Comparison of ENCODE assay signal across 22 cellular contexts in the genomic region with DNA sequence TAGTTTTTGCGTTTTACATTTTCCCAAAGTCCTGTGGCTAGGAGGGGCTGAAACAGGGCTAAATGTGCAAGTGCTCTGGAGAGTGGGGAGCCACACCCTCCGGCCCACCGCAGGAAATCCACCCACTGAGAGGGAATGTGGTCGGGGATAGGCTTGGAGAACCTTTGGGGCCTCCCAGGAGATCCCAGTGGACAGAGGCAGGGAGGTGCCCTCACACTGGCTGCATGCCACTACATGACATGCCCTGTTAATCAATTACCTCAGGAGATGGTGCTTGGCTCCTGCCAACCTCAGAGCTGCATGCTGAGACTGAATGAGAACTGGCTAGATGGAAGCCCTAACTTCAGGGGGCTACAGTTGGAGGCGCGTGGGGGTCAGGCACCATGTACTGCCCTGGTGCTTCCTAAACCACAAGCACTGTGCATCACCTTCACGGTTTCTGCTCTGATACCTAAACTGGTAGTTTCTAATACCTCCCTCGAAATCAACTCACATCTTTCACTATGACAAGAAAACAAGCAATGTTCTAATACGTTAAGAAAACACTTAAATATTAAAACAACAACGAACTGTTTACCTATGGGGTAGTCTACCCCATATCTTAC.
DNase-seq lines count a peak whose midpoint lies in the region; ATAC-seq, FAIRE-seq and TF ChIP-seq lines count a peak whose summit lies in the region.
"Had no signal": no experiment of that assay in that cellular context is flagged by ENCODE, and none has a peak within 500 bp of the region (broad histone marks: within the 10 kb centered on the region; RNA-seq: fewer than 3 reads in every experiment).

No MANE protein-coding gene starts in this region.

- DNase-seq in activated CD4-positive, alpha-beta T cell treated with anti-CD3 and anti-CD28 coated beads, Interleukin-2, amount 10 ng/mL, durations not matched to agents 24 days and 14 days: peak; percentile 24
- no peak for DNase-seq in activated CD4-positive, alpha-beta T cell treated with anti-CD3 and anti-CD28 coated beads for 1 hour
- DNase-seq in body of pancreas: peak; percentile 18 to 47 (median 30)
- peak; percentile 13 to 63 for DNase-seq in lower leg skin (ENCODE audit: low spot score in 2 of 2)
- peak; percentile 82 for DNase-seq in small intestine
- DNase-seq in NCI-H748 (lab: John Stamatoyannopoulos, UW; ENCODE audit: unreplicated experiment): no peak
- no peak for DNase-seq in amygdala (lab: John Stamatoyannopoulos, UW)
- DNase-seq: activated B cell treated with CpG ODN at 0.5 μM for 24 hours; caudate nucleus; DMS 273 treated with DMSO at 0.1 percent for 48 hours; effector CD4-positive, alpha-beta T cell; GOT3; Karpas-422; NCI-H1105; NCI-H524; nephron progenitor cell; stimulated activated CD4-positive, alpha-beta T cell treated with anti-CD3 and anti-CD28 coated beads, Interleukin-15, amount 100 ng/mL, for 24 hours; thyroid gland had no signal

- no peak for FAIRE-seq in small intestine (lab: Jason Lieb, UNC)
- FAIRE-seq: G401.6 had no signal

- TF ChIP-seq CTCF in body of pancreas (IDR thresholded peaks at IDR 0.05): no peak
- no peak for TF ChIP-seq CTCF in lower leg skin (IDR thresholded peaks at IDR 0.05)

- H3K27ac Mint-ChIP-seq in activated CD4-positive, alpha-beta T cell treated with anti-CD3 and anti-CD28 coated beads, Interleukin-2, amount 10 ng/mL, durations not matched to agents 24 days and 14 days: no peak overlapping the region
- H3K27ac Mint-ChIP-seq: activated B cell treated with CpG ODN at 0.5 μM for 24 hours; activated T-helper 2 cell treated with anti-CD3 and anti-CD28 coated beads, Interferon-gamma antibody, Interleukin-2, Interleukin-4, amounts not matched to agents 10 μg/mL and 5 μg/mL and 100 μg/mL, durations not matched to agents 14 hours and 24 hours and 36 hours; stimulated activated effector memory CD8-positive, alpha-beta T cell treated with anti-CD3 and anti-CD28 coated beads, Interleukin-12 subunit alpha, Interleukin-12 subunit beta, amount 100 ng/mL, for 72 hours had no signal

- WGBS in body of pancreas, 2 donors: 49 to 51% methylated on average over 10 of the region's 10 CpGs
- 63 to 74% methylated on average over 10 of the region's 10 CpGs for WGBS in lower leg skin, 2 donors
- 24 to 70% (median 46%) methylated on average over 10 of the region's 10 CpGs for WGBS in small intestine, 3 donors

- no peaks in the 10 kb centered on the region for H3K9me3 Mint-ChIP-seq in activated CD4-positive, alpha-beta T cell treated with anti-CD3 and anti-CD28 coated beads, Interleukin-2, amount 10 ng/mL, durations not matched to agents 24 days and 14 days
- H3K9me3 Mint-ChIP-seq: activated T-helper 2 cell treated with anti-CD3 and anti-CD28 coated beads, Interferon-gamma antibody, Interleukin-2, Interleukin-4, amounts not matched to agents 10 μg/mL and 5 μg/mL and 100 μg/mL, durations not matched to agents 14 hours and 24 hours and 36 hours; stimulated activated effector memory CD8-positive, alpha-beta T cell treated with anti-CD3 and anti-CD28 coated beads, Interleukin-12 subunit alpha, Interleukin-12 subunit beta, amount 100 ng/mL, for 72 hours had no signal

- intact Hi-C loops in activated CD4-positive, alpha-beta T cell treated with anti-CD3 and anti-CD28 coated beads, Interleukin-2, amount 10 ng/mL, durations not matched to agents 24 days and 14 days (cut with micrococcal nuclease): no loop called here
- intact Hi-C loops in body of pancreas (cut with DNase I) (no loop called here), lower leg skin (cut with DNase I; ENCODE audit: low total_unique reads) (no loop called here)

- H3K27ac ChIP-seq in body of pancreas (no peak overlapping the region), small intestine (ENCODE audit: low read depth in 1 of 2, low read length in 1 of 2) (no peak overlapping the region)
- H3K27ac ChIP-seq: thyroid gland had no signal

- ATAC-seq in body of pancreas (peak; percentile 52), HG03565 (IDR thresholded peaks at IDR 0.05; ENCODE audit: unreplicated experiment) (no peak)
- ATAC-seq: stimulated activated effector memory CD8-positive, alpha-beta T cell treated with anti-CD3 and anti-CD28 coated beads, Interleukin-12 subunit alpha, Interleukin-12 subunit beta, amount 100 ng/mL, for 72 hours had no signal

- no peaks in the 10 kb centered on the region for H3K36me3 ChIP-seq in body of pancreas (replicated peaks in 1 of 2; ENCODE audit: insufficient read depth in 1 of 2, low read depth in 2 of 2)
- no peaks in the 10 kb centered on the region for H3K36me3 ChIP-seq in small intestine (ENCODE audit: control insufficient read depth in 2 of 2, insufficient read depth in 2 of 2, low read length in 2 of 2)
- H3K36me3 ChIP-seq: thyroid gland had no signal

- no peak overlapping the region for H3K4me3 Mint-ChIP-seq in activated CD4-positive, alpha-beta T cell treated with anti-CD3 and anti-CD28 coated beads, Interleukin-2, amount 10 ng/mL, durations not matched to agents 24 days and 14 days
- H3K4me3 Mint-ChIP-seq: activated B cell treated with CpG ODN at 0.5 μM for 24 hours; nephron progenitor cell; stimulated activated effector memory CD8-positive, alpha-beta T cell treated with anti-CD3 and anti-CD28 coated beads, Interleukin-12 subunit alpha, Interleukin-12 subunit beta, amount 100 ng/mL, for 72 hours had no signal

- no peaks in the 10 kb centered on the region for H3K9me3 ChIP-seq in body of pancreas
- no peaks in the 10 kb centered on the region for H3K9me3 ChIP-seq in small intestine (ENCODE audit: control insufficient read depth, low read depth)
- H3K9me3 ChIP-seq: thyroid gland had no signal

- no peaks in the 10 kb centered on the region for H3K4me1 Mint-ChIP-seq in activated CD4-positive, alpha-beta T cell treated with anti-CD3 and anti-CD28 coated beads, Interleukin-2, amount 10 ng/mL, durations not matched to agents 24 days and 14 days
- H3K4me1 Mint-ChIP-seq: activated B cell treated with CpG ODN at 0.5 μM for 24 hours; stimulated activated effector memory CD8-positive, alpha-beta T cell treated with anti-CD3 and anti-CD28 coated beads, Interleukin-12 subunit alpha, Interleukin-12 subunit beta, amount 100 ng/mL, for 72 hours had no signal

- H3K27me3 Mint-ChIP-seq in activated CD4-positive, alpha-beta T cell treated with anti-CD3 and anti-CD28 coated beads, Interleukin-2, amount 10 ng/mL, durations not matched to agents 24 days and 14 days: peaks cover 6% of the 10 kb centered on the region

- no peaks in the 10 kb centered on the region for H3K27me3 ChIP-seq in body of pancreas
- no peaks in the 10 kb centered on the region for H3K27me3 ChIP-seq in small intestine (ENCODE audit: control insufficient read depth in 2 of 2, insufficient read depth in 2 of 2, low read length in 2 of 2)
- H3K27me3 ChIP-seq: thyroid gland had no signal

- no peaks in the 10 kb centered on the region for H3K36me3 Mint-ChIP-seq in activated CD4-positive, alpha-beta T cell treated with anti-CD3 and anti-CD28 coated beads, Interleukin-2, amount 10 ng/mL, durations not matched to agents 24 days and 14 days (ENCODE audit: low read depth)
- H3K36me3 Mint-ChIP-seq: stimulated activated effector memory CD8-positive, alpha-beta T cell treated with anti-CD3 and anti-CD28 coated beads, Interleukin-12 subunit alpha, Interleukin-12 subunit beta, amount 100 ng/mL, for 72 hours had no signal

- H3K4me3 ChIP-seq in body of pancreas (no peak overlapping the region), lower leg skin (ENCODE audit: low read depth, poor library complexity, severe bottlenecking) (no peak overlapping the region), small intestine (ENCODE audit: low read depth in 1 of 2, low read length in 2 of 2) (no peak overlapping the region)
- H3K4me3 ChIP-seq: thyroid gland had no signal

- H3K4me1 ChIP-seq in body of pancreas (peaks cover 4% of the 10 kb centered on the region), small intestine (ENCODE audit: control insufficient read depth in 2 of 2, insufficient read depth in 1 of 2, low read depth in 1 of 2, low read length in 1 of 2) (no peaks in the 10 kb centered on the region)
- H3K4me1 ChIP-seq: thyroid gland had no signal

- TF ChIP-seq POLR2A in body of pancreas (IDR thresholded peaks at IDR 0.05) (no peak), lower leg skin (IDR thresholded peaks at IDR 0.05) (no peak)

Comparison
In these comparisons a context has a peak if more than half of its experiments do, and no peak if none do; other contexts are left out.
1. DNase-seq: peak in activated CD4-positive, alpha-beta T cell treated with anti-CD3 and anti-CD28 coated beads, Interleukin-2, amount 10 ng/mL, durations not matched to agents 24 days and 14 days (single experiment), body of pancreas (4 of 4), lower leg skin (2 of 2) and small intestine (single experiment); none in activated CD4-positive, alpha-beta T cell treated with anti-CD3 and anti-CD28 coated beads for 1 hour (single experiment), NCI-H748 (single experiment) and amygdala (0 of 56).